31 cellular contexts compared by ENCODE assay signal in the genomic region with DNA sequence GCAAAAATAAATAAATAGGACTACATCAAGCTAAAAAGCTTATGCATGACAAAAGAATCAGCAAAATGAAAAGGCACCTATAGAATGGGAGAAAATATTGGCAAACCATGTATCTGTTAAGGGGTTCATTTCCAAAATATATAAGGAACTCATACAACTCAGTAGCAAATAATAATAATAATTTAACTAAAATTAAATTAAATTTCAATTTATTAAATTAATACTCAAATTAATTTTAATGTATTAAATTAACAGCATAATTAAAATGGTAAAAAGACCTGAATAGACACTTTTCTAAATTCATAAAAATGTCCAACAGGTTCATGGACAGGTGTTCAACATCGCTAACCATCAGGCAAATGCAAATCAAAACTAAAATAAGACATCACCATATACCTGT.
"Had no signal": no experiment of that assay in that cellular context is flagged by ENCODE, and none has a peak within 500 bp of the region (broad histone marks: within the 10 kb centered on the region; RNA-seq: fewer than 3 reads in every experiment).

No MANE protein-coding gene starts in this region.

- FAIRE-seq: bronchial epithelial cell, TTC549 had no signal

- H3K36me3 ChIP-seq: ascending aorta, cardiac muscle cell had no signal

- DNase-seq: activated CD4-positive, alpha-beta memory T cell treated with anti-CD3 and anti-CD28 coated beads, Interleukin-2, amount 10 ng/mL, durations not matched to agents 7 days and 5 days; activated CD4-positive, alpha-beta T cell treated with anti-CD3 and anti-CD28 coated beads for 1 hour; activated CD4-positive, alpha-beta T cell treated with anti-CD3 and anti-CD28 coated beads for 36 hours; activated CD4-positive, alpha-beta T cell treated with anti-CD3 and anti-CD28 coated beads for 48 hours; activated CD4-positive, alpha-beta T cell treated with anti-CD3 and anti-CD28 coated beads, Interleukin-2, amount 10 ng/mL, durations not matched to agents 7 days and 5 days; activated CD4-positive, alpha-beta T cell treated with anti-CD3 and anti-CD28 coated beads, Interleukin-2, amount 50 U/mL, for 48 hours; activated CD4-positive, CD25-positive, alpha-beta regulatory T cell; activated CD8-positive, alpha-beta memory T cell treated with anti-CD3 and anti-CD28 coated beads for 24 hours; activated CD8-positive, alpha-beta memory T cell treated with anti-CD3 and anti-CD28 coated beads, Interleukin-2, amount 10 ng/mL, durations not matched to agents 7 days and 5 days; activated CD8-positive, alpha-beta memory T cell treated with anti-CD3 and anti-CD28 coated beads, Interleukin-2, amount 50 U/mL, for 48 hours; activated CD8-positive, alpha-beta T cell treated with anti-CD3 and anti-CD28 coated beads, Interleukin-2, amount 10 ng/mL, durations not matched to agents 7 days and 5 days; activated effector memory CD4-positive, alpha-beta T cell treated with Interleukin-2 at 50 U/mL for 16 hours; activated gamma-delta T cell; activated naive CD4-positive, alpha-beta T cell treated with anti-CD3 and anti-CD28 coated beads, Interleukin-2, amount 10 ng/mL, durations not matched to agents 7 days and 5 days; activated naive CD4-positive, alpha-beta T cell treated with Interleukin-2 at 50 U/mL for 16 hours; activated naive CD8-positive, alpha-beta T cell treated with anti-CD3 and anti-CD28 coated beads, Interleukin-2, amount 10 ng/mL, durations not matched to agents 7 days and 5 days; activated naive CD8-positive, alpha-beta T cell treated with anti-CD3 and anti-CD28 coated beads, Interleukin-2, amount 50 U/mL, for 24 hours; activated T-cell treated with anti-CD3 and anti-CD28 coated beads, Interleukin-2, amount 50 U/mL, for 24 hours; activated T-cell treated with anti-CD3 and anti-CD28 coated beads, Interleukin-2, amount 50 U/mL, for 48 hours; amygdala; anterior cingulate cortex; caudate nucleus; cerebellar nuclear complex; T-helper 2 cell; T-helper 9 cell had no signal

- ATAC-seq: activated CD4-positive, alpha-beta T cell treated with anti-CD3 and anti-CD28 coated beads for 36 hours; activated CD4-positive, CD25-positive, alpha-beta regulatory T cell treated with anti-CD3 and anti-CD28 coated beads, Interleukin-2, amount 50 U/mL, for 24 hours; activated CD8-positive, alpha-beta memory T cell treated with anti-CD3 and anti-CD28 coated beads, Interleukin-2, amount 10 ng/mL, durations not matched to agents 7 days and 5 days; activated CD8-positive, alpha-beta T cell treated with anti-CD3 and anti-CD28 coated beads, Interleukin-2, amount 10 ng/mL, durations not matched to agents 7 days and 5 days; activated naive CD8-positive, alpha-beta T cell treated with anti-CD3 and anti-CD28 coated beads, Interleukin-2, amount 50 U/mL, for 24 hours had no signal

- H3K4me1 ChIP-seq: ascending aorta had no signal

- H3K27me3 ChIP-seq: ascending aorta, cardiac muscle cell had no signal

- H3K27ac ChIP-seq: ascending aorta, cardiac muscle cell, VCaP had no signal

- H3K4me3 ChIP-seq: ascending aorta, cardiac muscle cell had no signal
